In the genomic region with DNA sequence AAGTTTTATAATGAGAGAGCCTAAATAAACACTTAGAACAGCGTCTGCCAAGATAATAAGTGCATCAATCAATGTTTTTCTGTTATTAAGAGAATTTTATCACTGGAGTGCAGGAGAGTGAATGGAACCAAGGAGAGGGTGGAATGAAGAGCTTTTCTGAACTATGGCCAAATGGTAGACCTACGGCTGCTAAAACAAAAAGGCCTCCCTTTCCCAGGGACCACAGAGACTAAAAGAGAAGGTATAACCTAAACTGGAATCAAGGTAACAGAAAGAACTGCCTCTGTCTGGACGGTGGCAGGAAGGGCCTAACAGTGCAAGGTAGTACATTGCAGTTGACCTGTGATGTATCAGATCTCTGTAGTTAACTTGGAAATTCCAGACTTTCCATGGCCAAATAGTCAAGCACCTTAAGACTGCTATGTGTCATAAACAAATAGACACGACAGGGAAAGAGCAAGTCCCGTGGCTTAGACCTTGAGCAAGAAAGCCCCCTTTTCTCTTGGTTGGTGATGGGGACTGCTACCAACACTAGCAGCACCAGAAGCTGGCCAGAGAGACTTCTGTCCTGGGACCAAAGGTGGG, we compare ENCODE assay signal across 33 cellular contexts. TPM values are rescaled to one million over a fixed set of nuclear protein-coding genes. Genes with fewer than 3 reads are reported as not detected.
"Had no signal": no experiment of that assay in that cellular context is flagged by ENCODE, and none has a peak within 500 bp of the region (broad histone marks: within the 10 kb centered on the region; RNA-seq: fewer than 3 reads in every experiment).

No MANE protein-coding gene starts in this region.

- H3K27ac Mint-ChIP-seq: activated CD4-positive, alpha-beta memory T cell treated with anti-CD3 and anti-CD28 coated beads for 36 hours; activated CD4-positive, alpha-beta T cell treated with anti-CD3 and anti-CD28 coated beads for 36 hours; activated CD4-positive, alpha-beta T cell treated with anti-CD3 and anti-CD28 coated beads, Interleukin-2, amount 10 ng/mL, durations not matched to agents 24 days and 14 days; activated CD8-positive, alpha-beta memory T cell treated with anti-CD3 and anti-CD28 coated beads, Interleukin-2, amount 10 ng/mL, durations not matched to agents 7 days and 5 days; activated CD8-positive, alpha-beta T cell treated with anti-CD3 and anti-CD28 coated beads, Interleukin-2, amount 10 ng/mL, durations not matched to agents 7 days and 5 days; activated naive CD4-positive, alpha-beta T cell treated with anti-CD3 and anti-CD28 coated beads, Interleukin-2, amount 10 ng/mL, durations not matched to agents 7 days and 5 days; activated naive CD4-positive, alpha-beta T cell treated with anti-CD3 and anti-CD28 coated beads, Interleukin-2, amount 50 U/mL, for 72 hours; activated naive CD8-positive, alpha-beta T cell treated with anti-CD3 and anti-CD28 coated beads, Interleukin-2, amount 10 ng/mL, durations not matched to agents 7 days and 5 days; activated T-cell treated with anti-CD3 and anti-CD28 coated beads, Interleukin-2, amount 50 U/mL, for 24 hours; activated T-cell treated with anti-CD3 and anti-CD28 coated beads, Interleukin-2, amount 50 U/mL, for 72 hours; brain; dendritic cell treated with granulocyte-macrophage colony-stimulating factor and Interleukin-4, amounts not matched to agents 40 ng/mL and 50 ng/mL, for 4 days; endodermal cell; T-cell; T-helper 1 cell treated with Interleukin-12 subunit alpha and Interleukin-12 subunit beta and Interleukin-4 antibody, amounts not matched to agents 30 μg/mL and 1 μg/mL, for 36 hours had no signal

- H3K9me3 Mint-ChIP-seq: activated CD4-positive, alpha-beta memory T cell treated with anti-CD3 and anti-CD28 coated beads for 36 hours; activated CD4-positive, alpha-beta T cell treated with anti-CD3 and anti-CD28 coated beads, Interleukin-2, amount 10 ng/mL, durations not matched to agents 24 days and 14 days; activated naive CD4-positive, alpha-beta T cell treated with anti-CD3 and anti-CD28 coated beads, Interleukin-2, amount 10 ng/mL, durations not matched to agents 7 days and 5 days; activated naive CD4-positive, alpha-beta T cell treated with anti-CD3 and anti-CD28 coated beads, Interleukin-2, amount 50 U/mL, for 72 hours; activated naive CD8-positive, alpha-beta T cell treated with anti-CD3 and anti-CD28 coated beads, Interleukin-2, amount 10 ng/mL, durations not matched to agents 7 days and 5 days; activated T-cell treated with anti-CD3 and anti-CD28 coated beads, Interleukin-2, amount 50 U/mL, for 24 hours; activated T-cell treated with anti-CD3 and anti-CD28 coated beads, Interleukin-2, amount 50 U/mL, for 72 hours; brain; dendritic cell treated with granulocyte-macrophage colony-stimulating factor and Interleukin-4, amounts not matched to agents 40 ng/mL and 50 ng/mL, for 4 days; endodermal cell; T-cell; T-helper 1 cell treated with Interleukin-12 subunit alpha and Interleukin-12 subunit beta and Interleukin-4 antibody, amounts not matched to agents 30 μg/mL and 1 μg/mL, for 36 hours had no signal

- H3K27me3 ChIP-seq: ascending aorta, breast epithelium, cardiac muscle cell, dorsolateral prefrontal cortex had no signal

- H3K4me3 ChIP-seq: ascending aorta, breast epithelium, cardiac muscle cell, coronary artery, dorsolateral prefrontal cortex had no signal

- H3K27me3 Mint-ChIP-seq: brain had no signal

- H3K4me1 ChIP-seq: breast epithelium had no signal

- H3K36me3 ChIP-seq: ascending aorta, breast epithelium, cardiac muscle cell had no signal

- H3K4me1 Mint-ChIP-seq: activated CD4-positive, alpha-beta T cell treated with anti-CD3 and anti-CD28 coated beads, Interleukin-2, amount 10 ng/mL, durations not matched to agents 24 days and 14 days had no signal

- ATAC-seq: activated CD4-positive, alpha-beta T cell treated with anti-CD3 and anti-CD28 coated beads for 36 hours; activated CD8-positive, alpha-beta memory T cell treated with anti-CD3 and anti-CD28 coated beads, Interleukin-2, amount 10 ng/mL, durations not matched to agents 7 days and 5 days; activated CD8-positive, alpha-beta T cell treated with anti-CD3 and anti-CD28 coated beads, Interleukin-2, amount 10 ng/mL, durations not matched to agents 7 days and 5 days; activated naive CD4-positive, alpha-beta T cell treated with anti-CD3 and anti-CD28 coated beads, Interleukin-2, amount 50 U/mL, for 72 hours; activated T-cell treated with anti-CD3 and anti-CD28 coated beads, Interleukin-2, amount 50 U/mL, for 72 hours; esophagus mucosa; T-cell had no signal

- DNase-seq: activated CD4-positive, alpha-beta memory T cell treated with anti-CD3 and anti-CD28 coated beads for 36 hours; activated CD4-positive, alpha-beta T cell treated with anti-CD3 and anti-CD28 coated beads for 36 hours; activated CD4-positive, alpha-beta T cell treated with anti-CD3 and anti-CD28 coated beads, Interleukin-2, amount 10 ng/mL, durations not matched to agents 24 days and 14 days; activated CD4-positive, CD25-positive, alpha-beta regulatory T cell; activated CD4-positive, CD25-positive, alpha-beta regulatory T cell treated with anti-CD3 and anti-CD28 coated beads, Interleukin-2, amount 50 U/mL, for 72 hours; activated CD8-positive, alpha-beta memory T cell treated with anti-CD3 and anti-CD28 coated beads, Interleukin-2, amount 10 ng/mL, durations not matched to agents 7 days and 5 days; activated CD8-positive, alpha-beta memory T cell treated with anti-CD3 and anti-CD28 coated beads, Interleukin-2, amount 50 U/mL, for 48 hours; activated CD8-positive, alpha-beta T cell treated with anti-CD3 and anti-CD28 coated beads, Interleukin-2, amount 10 ng/mL, durations not matched to agents 7 days and 5 days; activated gamma-delta T cell; activated naive CD4-positive, alpha-beta T cell; activated naive CD4-positive, alpha-beta T cell treated with anti-CD3 and anti-CD28 coated beads, Interleukin-2, amount 10 ng/mL, durations not matched to agents 7 days and 5 days; activated naive CD8-positive, alpha-beta T cell treated with anti-CD3 and anti-CD28 coated beads, Interleukin-2, amount 10 ng/mL, durations not matched to agents 7 days and 5 days; activated T-cell treated with anti-CD3 and anti-CD28 coated beads for 4 hours; activated T-cell treated with anti-CD3 and anti-CD28 coated beads, Interleukin-2, amount 50 U/mL, for 24 hours; activated T-cell treated with anti-CD3 and anti-CD28 coated beads, Interleukin-2, amount 50 U/mL, for 72 hours; central memory CD4-positive, alpha-beta T cell; cerebellar nuclear complex; dorsolateral prefrontal cortex; effector memory CD4-positive, alpha-beta T cell; endodermal cell; foreskin fibroblast; SW 1271; T-cell had no signal

- FAIRE-seq: frontal cortex had no signal

- H3K27ac ChIP-seq: ascending aorta, breast epithelium, cardiac muscle cell, coronary artery had no signal

- H3K36me3 Mint-ChIP-seq: activated CD4-positive, alpha-beta memory T cell treated with anti-CD3 and anti-CD28 coated beads for 36 hours; activated CD8-positive, alpha-beta memory T cell treated with anti-CD3 and anti-CD28 coated beads, Interleukin-2, amount 10 ng/mL, durations not matched to agents 7 days and 5 days; activated naive CD4-positive, alpha-beta T cell treated with anti-CD3 and anti-CD28 coated beads, Interleukin-2, amount 10 ng/mL, durations not matched to agents 7 days and 5 days; activated naive CD4-positive, alpha-beta T cell treated with anti-CD3 and anti-CD28 coated beads, Interleukin-2, amount 50 U/mL, for 72 hours; activated naive CD8-positive, alpha-beta T cell treated with anti-CD3 and anti-CD28 coated beads, Interleukin-2, amount 10 ng/mL, durations not matched to agents 7 days and 5 days; T-cell had no signal

- H3K4me3 Mint-ChIP-seq: activated CD4-positive, alpha-beta memory T cell treated with anti-CD3 and anti-CD28 coated beads for 36 hours; activated CD4-positive, alpha-beta T cell treated with anti-CD3 and anti-CD28 coated beads for 36 hours; activated CD4-positive, alpha-beta T cell treated with anti-CD3 and anti-CD28 coated beads, Interleukin-2, amount 10 ng/mL, durations not matched to agents 24 days and 14 days; activated CD8-positive, alpha-beta memory T cell treated with anti-CD3 and anti-CD28 coated beads, Interleukin-2, amount 10 ng/mL, durations not matched to agents 7 days and 5 days; activated CD8-positive, alpha-beta T cell treated with anti-CD3 and anti-CD28 coated beads, Interleukin-2, amount 10 ng/mL, durations not matched to agents 7 days and 5 days; activated naive CD4-positive, alpha-beta T cell treated with anti-CD3 and anti-CD28 coated beads, Interleukin-2, amount 10 ng/mL, durations not matched to agents 7 days and 5 days; activated naive CD8-positive, alpha-beta T cell treated with anti-CD3 and anti-CD28 coated beads, Interleukin-2, amount 10 ng/mL, durations not matched to agents 7 days and 5 days; activated T-cell treated with anti-CD3 and anti-CD28 coated beads, Interleukin-2, amount 50 U/mL, for 24 hours; activated T-cell treated with anti-CD3 and anti-CD28 coated beads, Interleukin-2, amount 50 U/mL, for 72 hours; dendritic cell treated with granulocyte-macrophage colony-stimulating factor and Interleukin-4, amounts not matched to agents 40 ng/mL and 50 ng/mL, for 4 days; endodermal cell; T-cell; T-helper 1 cell treated with Interleukin-12 subunit alpha and Interleukin-12 subunit beta and Interleukin-4 antibody, amounts not matched to agents 30 μg/mL and 1 μg/mL, for 36 hours had no signal

- H3K9me3 ChIP-seq: ascending aorta, breast epithelium had no signal

RNA-seq across cellular contexts. Expression of gene CNKSR3, which starts 5.5 kb away (rescaled TPM):
- total RNA-seq: activated CD4-positive, alpha-beta T cell treated with anti-CD3 and anti-CD28 coated beads, Interleukin-2, amount 10 ng/mL, durations not matched to agents 24 days and 14 days; activated CD8-positive, alpha-beta memory T cell treated with anti-CD3 and anti-CD28 coated beads, Interleukin-2, amount 10 ng/mL, durations not matched to agents 7 days and 5 days; activated CD8-positive, alpha-beta T cell treated with anti-CD3 and anti-CD28 coated beads, Interleukin-2, amount 10 ng/mL, durations not matched to agents 7 days and 5 days; activated naive CD8-positive, alpha-beta T cell treated with anti-CD3 and anti-CD28 coated beads, Interleukin-2, amount 10 ng/mL, durations not matched to agents 7 days and 5 days had no signal
